ENCODE assay signal across 8 cellular contexts in genomic region chr1:162696286-162696862, GRCh38.
A peak's percentile ranks its signal among the peaks of the same experiment; 100 is the strongest.
DNase-seq lines count a peak whose midpoint lies in the region; ATAC-seq and TF ChIP-seq lines count a peak whose summit lies in the region.

No MANE protein-coding gene starts in this region.

- H3K14ac ChIP-seq in mesenchymal stem cell (ENCODE audit: low read length in 2 of 2) = no peak overlapping the region

- H3K4me1 ChIP-seq in HAP-1 (peaks cover 9% of the 10 kb centered on the region), mesenchymal stem cell (ENCODE audit: control insufficient read depth, insufficient read depth, low read depth, low read length) (peaks cover 7% of the 10 kb centered on the region)

- H3K27ac ChIP-seq in mesenchymal stem cell (ENCODE audit: low read length, poor library complexity, severe bottlenecking) = peak overlapping the region; percentile 22

- peak overlapping the region; percentile 12 for H2BK5ac ChIP-seq in mesenchymal stem cell (ENCODE audit: low read depth, low read length, poor library complexity, severe bottlenecking)

- H3K27me3 Mint-ChIP-seq in endothelial cell (ENCODE audit: unreplicated experiment) = peaks cover 1% of the 10 kb centered on the region

- H3K9me3 ChIP-seq in HAP-1 (no peaks in the 10 kb centered on the region), mesenchymal stem cell (ENCODE audit: control insufficient read depth, low read length) (no peaks in the 10 kb centered on the region)

- DNase-seq in HAP-1 (ENCODE audit: low spot score in 2 of 2) (peak; percentile 62 to 71), NCI-H82 (lab: John Stamatoyannopoulos, UW) (peak; percentile 99), endothelial cell (ENCODE audit: low spot score) (peak; percentile 59), mesenchymal stem cell (peak; percentile 93), NOMO-1 treated with DMSO at 0.1 percent for 48 hours (lab: John Stamatoyannopoulos, UW; ENCODE audit: unreplicated experiment) (no peak), middle frontal gyrus (ENCODE audit: extremely low spot score, low spot score) (no peak)
- DNase-seq in activated CD8-positive, alpha-beta memory T cell treated with anti-CD3 and anti-CD28 coated beads, Interleukin-2, amount 50 U/mL, for 48 hours = no peak

- H3K27ac Mint-ChIP-seq in endothelial cell (ENCODE audit: unreplicated experiment) = peak overlapping the region; percentile 82

- H3K36me3 ChIP-seq in HAP-1 (replicated peaks) (no peaks in the 10 kb centered on the region), mesenchymal stem cell (ENCODE audit: control insufficient read depth in 1 of 2, insufficient read depth in 2 of 2, low read depth in 1 of 2, low read length in 2 of 2) (peaks cover 0 to 17% of the 10 kb centered on the region in 2 experiments)

- H2AK5ac ChIP-seq in mesenchymal stem cell (ENCODE audit: low read length, severe bottlenecking) = no peak overlapping the region

- no peak for ATAC-seq in GM21717 (IDR thresholded peaks at IDR 0.05; ENCODE audit: unreplicated experiment)

- H4K8ac ChIP-seq in mesenchymal stem cell (ENCODE audit: low read length) = peak overlapping the region; percentile 95

- in situ Hi-C loops in HAP-1 (cut with MboI; ENCODE audit: low sequenced_read_pairs) = no loop called here

- H3K79me1 ChIP-seq in mesenchymal stem cell (replicated peaks; ENCODE audit: low read length, poor library complexity, severe bottlenecking) = peaks cover 27% of the 10 kb centered on the region

- peak overlapping the region; percentile 3 to 89 for H3K4ac ChIP-seq in mesenchymal stem cell (ENCODE audit: low read depth in 1 of 2, low read length in 2 of 2)

- H3K4me3 Mint-ChIP-seq in endothelial cell (ENCODE audit: unreplicated experiment) = no peak overlapping the region

- H2BK120ac ChIP-seq in mesenchymal stem cell (ENCODE audit: low read depth, low read length) = peak overlapping the region; percentile 64

- H3K4me1 Mint-ChIP-seq in endothelial cell (ENCODE audit: unreplicated experiment) = peaks cover 37% of the 10 kb centered on the region

- no peaks in the 10 kb centered on the region for H3K36me3 Mint-ChIP-seq in endothelial cell (ENCODE audit: low read depth, unreplicated experiment)

- peak overlapping the region; percentile 33 for H2BK15ac ChIP-seq in mesenchymal stem cell (ENCODE audit: low read depth, poor library complexity, severe bottlenecking)

- peak overlapping the region; percentile 49 to 86 for H2BK12ac ChIP-seq in mesenchymal stem cell (ENCODE audit: low read length in 2 of 2)

- H3K9me3 Mint-ChIP-seq in endothelial cell (ENCODE audit: unreplicated experiment) = no peaks in the 10 kb centered on the region

- WGBS in mesenchymal stem cell = 10% methylated on average over 5 of the region's 5 CpGs

- peak overlapping the region; percentile 85 for H4K91ac ChIP-seq in mesenchymal stem cell (ENCODE audit: low read length)

- H3K4me3 ChIP-seq in HAP-1 (no peak overlapping the region), mesenchymal stem cell (ENCODE audit: insufficient read depth in 1 of 2, low read depth in 1 of 2, low read length in 2 of 2) (peak overlapping the region in 1 of 2 experiments; percentile 36)

- H3K9ac ChIP-seq in mesenchymal stem cell (ENCODE audit: low read length) = peak overlapping the region; percentile 64

- H3K27me3 ChIP-seq in HAP-1 (ENCODE audit: low read depth) (no peaks in the 10 kb centered on the region), mesenchymal stem cell (ENCODE audit: control insufficient read depth in 1 of 2, insufficient read depth in 1 of 2, low read length in 2 of 2) (no peaks in the 10 kb centered on the region)

- H2AFZ ChIP-seq in mesenchymal stem cell (ENCODE audit: low read depth, low read length) = no peak overlapping the region

- no peak for TF ChIP-seq CTCF in endothelial cell (IDR thresholded peaks at IDR 0.05; ENCODE audit: unreplicated experiment)

- H3K18ac ChIP-seq in mesenchymal stem cell (ENCODE audit: low read depth in 1 of 2, low read length in 2 of 2) = peak overlapping the region; percentile 58 to 90

- peak overlapping the region; percentile 36 for H3K4me2 ChIP-seq in mesenchymal stem cell (ENCODE audit: low read length, poor library complexity, severe bottlenecking)

- H3K23ac ChIP-seq in mesenchymal stem cell (ENCODE audit: low read length in 2 of 2) = no peak overlapping the region

Comparison
In these comparisons a context has a peak if more than half of its experiments do, and no peak if none do; other contexts are left out.
1. DNase-seq: peak in HAP-1 (2 of 2), NCI-H82 (single experiment), endothelial cell (single experiment) and mesenchymal stem cell (single experiment); none in NOMO-1 treated with DMSO at 0.1 percent for 48 hours (single experiment), activated CD8-positive, alpha-beta memory T cell treated with anti-CD3 and anti-CD28 coated beads, Interleukin-2, amount 50 U/mL, for 48 hours (single experiment) and middle frontal gyrus (single experiment).